In the genomic region with DNA sequence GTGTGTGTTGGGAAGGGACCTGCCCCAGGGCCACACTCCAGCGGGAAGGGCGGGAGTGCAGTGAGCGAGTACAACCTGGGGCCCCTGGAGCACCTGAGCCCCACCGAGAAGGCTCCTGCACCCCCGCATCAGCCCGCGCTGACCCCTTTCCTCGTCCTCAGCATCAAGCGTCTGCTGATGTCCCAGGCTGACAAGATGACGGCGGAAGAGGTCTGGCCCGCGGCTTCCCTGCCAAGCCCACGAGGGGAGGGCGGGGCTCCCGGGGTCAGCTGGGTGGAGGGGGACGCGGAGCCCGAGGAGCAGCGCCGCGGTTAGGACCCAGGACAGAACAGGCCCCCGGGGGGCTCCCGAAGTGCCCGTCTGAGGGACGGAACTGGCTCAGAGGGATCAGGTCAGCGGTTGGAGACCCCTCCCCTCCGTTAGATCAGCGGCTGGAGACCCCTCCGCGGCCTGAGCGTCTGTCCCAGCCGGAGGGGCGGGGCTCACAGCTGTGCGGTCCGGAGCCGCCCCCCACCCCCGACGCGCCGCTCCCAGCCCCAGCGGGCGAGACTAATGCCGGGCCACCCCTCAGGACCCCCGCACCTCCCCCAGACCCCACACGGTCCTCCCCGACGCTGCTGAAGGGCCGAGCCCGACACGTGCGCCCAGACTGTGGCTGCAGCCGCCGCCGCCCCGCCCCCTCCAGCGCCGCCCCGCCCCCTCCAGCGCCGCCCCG, we compare ENCODE assay signal across 8 cellular contexts. TPM values are rescaled to one million over a fixed set of nuclear protein-coding genes. Genes with fewer than 3 reads are reported as not detected.
DNase-seq lines count a peak whose midpoint lies in the region; ATAC-seq and TF ChIP-seq lines count a peak whose summit lies in the region.

No MANE protein-coding gene starts in this region.

- H3K4me3 ChIP-seq in HEK293 (ENCODE audit: low read depth, low read length) (peak overlapping the region; percentile 32), urinary bladder (ENCODE audit: low read depth, low read length) (peak overlapping the region; percentile 41)

- ATAC-seq in WTC11 (peak; percentile 23), GM18502 (IDR thresholded peaks at IDR 0.05; ENCODE audit: poor library complexity, unreplicated experiment) (no peak)

- H3K4me1 Mint-ChIP-seq in WTC11: 0 out of 2 replicates have a peak, but pooled peaks cover 6% of the 10 kb centered on the region

- H3K4me1 ChIP-seq in HEK293 (ENCODE audit: control insufficient read depth, insufficient read depth, low read length) (no peaks in the 10 kb centered on the region; the same call in 1 of the 2 replicates), urinary bladder (ENCODE audit: insufficient read depth) (no peaks in the 10 kb centered on the region)

- no peaks in the 10 kb centered on the region for H3K36me3 Mint-ChIP-seq in WTC11

- WGBS in urinary bladder: 14% methylated on average over 57 of the region's 62 CpGs

- peaks cover 0 to 2% of the 10 kb centered on the region in 2 experiments; a peak in 1 of 3 replicates for H3K36me3 ChIP-seq in HEK293 (ENCODE audit: control insufficient read depth in 2 of 2, insufficient read depth in 1 of 2, low read length in 2 of 2)
- no peaks in the 10 kb centered on the region for H3K36me3 ChIP-seq in urinary bladder (ENCODE audit: insufficient read depth)

- H3K27ac ChIP-seq in HEK293 (ENCODE audit: extremely low read depth, low read depth, low read length): no peak overlapping the region
- H3K27ac ChIP-seq in urinary bladder (ENCODE audit: low read depth): no peak overlapping the region

- no peaks in the 10 kb centered on the region for H3K27me3 Mint-ChIP-seq in WTC11 (ENCODE audit: low read depth)

- CTCF ChIA-PET in HEK293 (lab: Yijun Ruan, JAX) (no interaction called here), WTC11 (lab: Charles Lee) (interaction anchor here (0.8 to 2.0 kb wide), 5 partner anchors 17 to 78 kb away, joined by 3 to 5 read pairs (median 4); no protein-coding TSS in a partner anchor)

- no peaks in the 10 kb centered on the region for H3K9me3 Mint-ChIP-seq in WTC11

- no peaks in the 10 kb centered on the region for H3K9me3 ChIP-seq in HEK293 (ENCODE audit: control insufficient read depth, insufficient read depth, low read depth, low read length)

- H3K4me3 Mint-ChIP-seq in WTC11: peak overlapping the region; percentile 57

- DNase-seq in AG20443 (ENCODE audit: low spot score) (peak; percentile 76), WTC11 (ENCODE audit: low spot score) (peak; percentile 62), midbrain (lab: John Stamatoyannopoulos, UW) (peak; percentile 21), GOT3 (lab: John Stamatoyannopoulos, UW) (no peak)
- DNase-seq in effector CD8-positive, alpha-beta T cell (lab: John Stamatoyannopoulos, UW): peak; percentile 23

- POLR2A ChIA-PET in HEK293 (lab: Yijun Ruan, JAX): no interaction called here
- POLR2A ChIA-PET in WTC11 (lab: Charles Lee): interaction anchor here (0.8 to 1.5 kb wide), 2 partner anchors 14 to 18 kb away, joined by 3 to 4 read pairs; no protein-coding TSS in a partner anchor

- TF ChIP-seq CTCF in HEK293 (tag by site-specific recombination; IDR thresholded peaks at IDR 0.05) (no peak), WTC11 (IDR thresholded peaks at IDR 0.05) (no peak)

- H3K27ac Mint-ChIP-seq in WTC11: no peak overlapping the region

TF ChIP-seq in HEK293, 187 proteins besides CTCF, POLR2A, EP300 and RAD21 (continues in another document):
- TF ChIP-seq ZNF433 (tag by site-specific recombination; IDR thresholded peaks at IDR 0.05; ENCODE audit: low read depth) (no peak), KLF10 (tag by site-specific recombination; IDR thresholded peaks at IDR 0.05) (peak; percentile 21; the same call in 1 of the 2 replicates), HOXD13 (CRISPR knock-in tag; IDR thresholded peaks at IDR 0.05; ENCODE audit: borderline replicate concordance) (no peak), KLF1 (tag by site-specific recombination; IDR thresholded peaks at IDR 0.05) (peak; percentile 69), SCRT1 (tag by site-specific recombination; IDR thresholded peaks at IDR 0.05; ENCODE audit: borderline replicate concordance) (no peak), ZNF324 (tag by site-specific recombination; IDR thresholded peaks at IDR 0.05) (no peak), ZNF626 (tag by site-specific recombination; IDR thresholded peaks at IDR 0.05) (no peak), ZNF510 (tag by site-specific recombination; IDR thresholded peaks at IDR 0.05; ENCODE audit: insufficient replicate concordance) (no peak), ZIC2 (tag by site-specific recombination; IDR thresholded peaks at IDR 0.05) (no peak)
- TF ChIP-seq, protein P1, sequence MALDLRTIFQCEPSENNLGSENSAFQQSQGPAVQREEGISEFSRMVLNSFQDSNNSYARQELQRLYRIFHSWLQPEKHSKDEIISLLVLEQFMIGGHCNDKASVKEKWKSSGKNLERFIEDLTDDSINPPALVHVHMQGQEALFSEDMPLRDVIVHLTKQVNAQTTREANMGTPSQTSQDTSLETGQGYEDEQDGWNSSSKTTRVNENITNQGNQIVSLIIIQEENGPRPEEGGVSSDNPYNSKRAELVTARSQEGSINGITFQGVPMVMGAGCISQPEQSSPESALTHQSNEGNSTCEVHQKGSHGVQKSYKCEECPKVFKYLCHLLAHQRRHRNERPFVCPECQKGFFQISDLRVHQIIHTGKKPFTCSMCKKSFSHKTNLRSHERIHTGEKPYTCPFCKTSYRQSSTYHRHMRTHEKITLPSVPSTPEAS (tag by site-specific recombination; IDR thresholded peaks at IDR 0.05): no peak
- TF ChIP-seq, protein P2, sequence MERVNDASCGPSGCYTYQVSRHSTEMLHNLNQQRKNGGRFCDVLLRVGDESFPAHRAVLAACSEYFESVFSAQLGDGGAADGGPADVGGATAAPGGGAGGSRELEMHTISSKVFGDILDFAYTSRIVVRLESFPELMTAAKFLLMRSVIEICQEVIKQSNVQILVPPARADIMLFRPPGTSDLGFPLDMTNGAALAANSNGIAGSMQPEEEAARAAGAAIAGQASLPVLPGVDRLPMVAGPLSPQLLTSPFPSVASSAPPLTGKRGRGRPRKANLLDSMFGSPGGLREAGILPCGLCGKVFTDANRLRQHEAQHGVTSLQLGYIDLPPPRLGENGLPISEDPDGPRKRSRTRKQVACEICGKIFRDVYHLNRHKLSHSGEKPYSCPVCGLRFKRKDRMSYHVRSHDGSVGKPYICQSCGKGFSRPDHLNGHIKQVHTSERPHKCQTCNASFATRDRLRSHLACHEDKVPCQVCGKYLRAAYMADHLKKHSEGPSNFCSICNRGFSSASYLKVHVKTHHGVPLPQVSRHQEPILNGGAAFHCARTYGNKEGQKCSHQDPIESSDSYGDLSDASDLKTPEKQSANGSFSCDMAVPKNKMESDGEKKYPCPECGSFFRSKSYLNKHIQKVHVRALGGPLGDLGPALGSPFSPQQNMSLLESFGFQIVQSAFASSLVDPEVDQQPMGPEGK (tag by site-specific recombination; IDR thresholded peaks at IDR 0.05): peak; percentile 58

TF ChIP-seq in WTC11, 78 proteins besides CTCF, POLR2A, EP300 and RAD21:
- TF ChIP-seq, protein P3, sequence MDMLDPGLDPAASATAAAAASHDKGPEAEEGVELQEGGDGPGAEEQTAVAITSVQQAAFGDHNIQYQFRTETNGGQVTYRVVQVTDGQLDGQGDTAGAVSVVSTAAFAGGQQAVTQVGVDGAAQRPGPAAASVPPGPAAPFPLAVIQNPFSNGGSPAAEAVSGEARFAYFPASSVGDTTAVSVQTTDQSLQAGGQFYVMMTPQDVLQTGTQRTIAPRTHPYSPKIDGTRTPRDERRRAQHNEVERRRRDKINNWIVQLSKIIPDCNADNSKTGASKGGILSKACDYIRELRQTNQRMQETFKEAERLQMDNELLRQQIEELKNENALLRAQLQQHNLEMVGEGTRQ (CRISPR knock-in tag; IDR thresholded peaks at IDR 0.05): no peak
- TF ChIP-seq MXD4 (CRISPR knock-in tag; IDR thresholded peaks at IDR 0.05; ENCODE audit: borderline replicate concordance): no peak
- TF ChIP-seq, protein P4, sequence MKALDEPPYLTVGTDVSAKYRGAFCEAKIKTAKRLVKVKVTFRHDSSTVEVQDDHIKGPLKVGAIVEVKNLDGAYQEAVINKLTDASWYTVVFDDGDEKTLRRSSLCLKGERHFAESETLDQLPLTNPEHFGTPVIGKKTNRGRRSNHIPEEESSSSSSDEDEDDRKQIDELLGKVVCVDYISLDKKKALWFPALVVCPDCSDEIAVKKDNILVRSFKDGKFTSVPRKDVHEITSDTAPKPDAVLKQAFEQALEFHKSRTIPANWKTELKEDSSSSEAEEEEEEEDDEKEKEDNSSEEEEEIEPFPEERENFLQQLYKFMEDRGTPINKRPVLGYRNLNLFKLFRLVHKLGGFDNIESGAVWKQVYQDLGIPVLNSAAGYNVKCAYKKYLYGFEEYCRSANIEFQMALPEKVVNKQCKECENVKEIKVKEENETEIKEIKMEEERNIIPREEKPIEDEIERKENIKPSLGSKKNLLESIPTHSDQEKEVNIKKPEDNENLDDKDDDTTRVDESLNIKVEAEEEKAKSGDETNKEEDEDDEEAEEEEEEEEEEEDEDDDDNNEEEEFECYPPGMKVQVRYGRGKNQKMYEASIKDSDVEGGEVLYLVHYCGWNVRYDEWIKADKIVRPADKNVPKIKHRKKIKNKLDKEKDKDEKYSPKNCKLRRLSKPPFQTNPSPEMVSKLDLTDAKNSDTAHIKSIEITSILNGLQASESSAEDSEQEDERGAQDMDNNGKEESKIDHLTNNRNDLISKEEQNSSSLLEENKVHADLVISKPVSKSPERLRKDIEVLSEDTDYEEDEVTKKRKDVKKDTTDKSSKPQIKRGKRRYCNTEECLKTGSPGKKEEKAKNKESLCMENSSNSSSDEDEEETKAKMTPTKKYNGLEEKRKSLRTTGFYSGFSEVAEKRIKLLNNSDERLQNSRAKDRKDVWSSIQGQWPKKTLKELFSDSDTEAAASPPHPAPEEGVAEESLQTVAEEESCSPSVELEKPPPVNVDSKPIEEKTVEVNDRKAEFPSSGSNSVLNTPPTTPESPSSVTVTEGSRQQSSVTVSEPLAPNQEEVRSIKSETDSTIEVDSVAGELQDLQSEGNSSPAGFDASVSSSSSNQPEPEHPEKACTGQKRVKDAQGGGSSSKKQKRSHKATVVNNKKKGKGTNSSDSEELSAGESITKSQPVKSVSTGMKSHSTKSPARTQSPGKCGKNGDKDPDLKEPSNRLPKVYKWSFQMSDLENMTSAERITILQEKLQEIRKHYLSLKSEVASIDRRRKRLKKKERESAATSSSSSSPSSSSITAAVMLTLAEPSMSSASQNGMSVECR (CRISPR knock-in tag; IDR thresholded peaks at IDR 0.05; ENCODE audit: borderline replicate concordance): no peak

RNA-seq across cellular contexts. Expression of a gene that starts 6.7 kb away (rescaled TPM):
- total RNA-seq in WTC11 (2021): 12.1 to 22.2 TPM (median 14.8 TPM) in 3 replicates
- total RNA-seq in urinary bladder: 11.8 TPM
- polyA plus RNA-seq in urinary bladder: 7.1 TPM

RNA-seq across cellular contexts. Expression of a gene that starts 7.0 kb away (rescaled TPM):
- total RNA-seq in WTC11 (2021): 458 to 478 TPM (median 468 TPM) in 3 replicates
- total RNA-seq in urinary bladder: 160 TPM
- 430 TPM for polyA plus RNA-seq in urinary bladder

RNA-seq across cellular contexts. Expression of a gene that starts 7.9 kb away (rescaled TPM):
- 5.8 to 6.8 TPM (median 6.7 TPM) in 3 replicates for total RNA-seq in WTC11 (2021)
- total RNA-seq in urinary bladder: 2.1 TPM
- 7.9 TPM for polyA plus RNA-seq in urinary bladder

RNA-seq across cellular contexts. Expression of a gene that starts 24.5 kb away (rescaled TPM):
- total RNA-seq in WTC11 (2021) (59.2 to 65.7 TPM (median 62.8 TPM) in 3 replicates), urinary bladder (52.6 TPM)
- 36.1 TPM for polyA plus RNA-seq in urinary bladder

RNA-seq across cellular contexts. Expression of a gene that starts 55.7 kb away (rescaled TPM):
- 7.1 to 13.1 TPM (median 13.0 TPM) in 3 replicates for total RNA-seq in WTC11 (2021)
- total RNA-seq in urinary bladder: 6.2 TPM
- polyA plus RNA-seq in urinary bladder: 4.1 TPM
